13 cellular contexts compared by ENCODE assay signal in the genomic region with DNA sequence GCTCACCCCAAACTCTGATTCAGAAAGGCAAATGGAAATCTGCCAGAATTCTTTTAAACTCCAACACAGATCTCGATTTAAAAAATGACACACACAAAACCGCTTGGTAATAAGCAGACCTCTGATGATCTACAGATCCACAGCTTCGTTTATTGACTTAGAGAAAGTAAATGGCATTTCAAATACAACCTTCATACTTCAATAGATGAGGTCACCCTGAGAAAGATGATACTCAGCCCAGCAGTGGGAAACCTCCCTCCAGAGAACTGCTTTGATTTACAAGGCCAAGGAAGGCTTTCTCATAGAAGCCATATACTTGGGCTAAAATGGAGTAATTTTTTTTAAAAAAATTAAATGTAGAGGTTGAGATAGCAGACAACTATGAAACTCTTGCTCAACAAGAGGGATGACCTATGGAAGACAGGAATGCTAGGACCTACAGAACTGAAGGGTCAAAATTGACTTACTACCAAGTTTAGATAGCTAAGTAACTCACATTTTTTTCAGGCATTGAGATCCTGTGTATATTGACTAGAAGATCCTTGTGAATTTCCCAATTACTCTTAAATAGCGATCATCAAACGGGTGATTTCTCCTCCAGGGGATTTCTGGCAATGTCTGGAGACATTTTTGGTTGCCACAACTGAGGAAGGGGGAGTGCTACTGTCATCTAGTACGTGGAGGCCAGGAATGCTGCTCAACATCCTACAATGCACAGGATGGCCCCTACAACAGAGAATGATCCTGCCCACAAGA.
DNase-seq lines count a peak whose midpoint lies in the region; ATAC-seq, FAIRE-seq and TF ChIP-seq lines count a peak whose summit lies in the region.
"Had no signal": no experiment of that assay in that cellular context is flagged by ENCODE, and none has a peak within 500 bp of the region (broad histone marks: within the 10 kb centered on the region; RNA-seq: fewer than 3 reads in every experiment).

No MANE protein-coding gene starts in this region.

- no peak overlapping the region for H3K4me3 Mint-ChIP-seq in endothelial cell (ENCODE audit: unreplicated experiment)

- DNase-seq in A172 (ENCODE audit: low spot score): peak; percentile 64
- peak; percentile 90 for DNase-seq in GM23248
- DNase-seq in SHP77 treated with DMSO at 0.1 percent for 48 hours (lab: John Stamatoyannopoulos, UW): peak; percentile 10
- peak; percentile 59 for DNase-seq in fibroblast of the conjunctiva (ENCODE audit: low read depth)
- DNase-seq in frontal cortex (ENCODE audit: low spot score in 2 of 2): no peak
- no peak for DNase-seq in endothelial cell (ENCODE audit: low spot score)
- no peak for DNase-seq in cerebellum (ENCODE audit: low spot score)
- DNase-seq: activated T-cell treated with anti-CD3 and anti-CD28 coated beads for 4 hours; midbrain; stimulated activated CD4-positive, alpha-beta T cell treated with anti-CD3 and anti-CD28 coated beads, Interleukin-2, amount 100 ng/mL, for 24 hours; upper lobe of right lung had no signal

- H3K27me3 Mint-ChIP-seq in endothelial cell (ENCODE audit: unreplicated experiment): peaks cover 5% of the 10 kb centered on the region

- H4K20me1 ChIP-seq in GM23248 (ENCODE audit: insufficient read depth): no peaks in the 10 kb centered on the region

- ATAC-seq in GM19452 (IDR thresholded peaks at IDR 0.05; ENCODE audit: unreplicated experiment): no peak

- peaks cover 38% of the 10 kb centered on the region for H3K4me1 Mint-ChIP-seq in endothelial cell (ENCODE audit: unreplicated experiment)

- peaks cover 100% of the 10 kb centered on the region for H3F3A ChIP-seq in GM23248 (ENCODE audit: insufficient read depth)

- H3K4me1 ChIP-seq in GM23248 (ENCODE audit: insufficient read depth): peaks cover 78% of the 10 kb centered on the region

- no peaks in the 10 kb centered on the region for H3K27me3 ChIP-seq in GM23248 (replicated peaks; ENCODE audit: insufficient read depth)
- H3K27me3 ChIP-seq: upper lobe of right lung had no signal

- no peak for TF ChIP-seq CTCF in endothelial cell (IDR thresholded peaks at IDR 0.05; ENCODE audit: unreplicated experiment)

- peaks cover 30% of the 10 kb centered on the region for H3K36me3 ChIP-seq in GM23248 (ENCODE audit: low read depth)

- WGBS in GM23248 (ENCODE audit: low coverage in 1 of 2, low lambda C conversion rate in 2 of 2, missing lambda C conversion rate in 2 of 2), 2 experiments: 21 to 22% methylated on average over 6 of the region's 6 CpGs

- H3K27ac ChIP-seq in GM23248: peak overlapping the region; percentile 100
- H3K27ac ChIP-seq: upper lobe of right lung had no signal

- H3K9me2 ChIP-seq in GM23248 (ENCODE audit: insufficient read depth): no peaks in the 10 kb centered on the region

- peak overlapping the region; percentile 57 for H3K4me2 ChIP-seq in GM23248 (ENCODE audit: unreplicated experiment)

- H3K36me3 Mint-ChIP-seq in endothelial cell (ENCODE audit: low read depth, unreplicated experiment): peaks cover 18% of the 10 kb centered on the region

- peak overlapping the region; percentile 16; the same call in 1 of the 2 replicates for H3K4me3 ChIP-seq in GM23248
- H3K4me3 ChIP-seq: upper lobe of right lung had no signal

- H3K9ac ChIP-seq in GM23248: peak overlapping the region; percentile 66

- H3K9me3 Mint-ChIP-seq in endothelial cell (ENCODE audit: unreplicated experiment): no peaks in the 10 kb centered on the region

- H2AFZ ChIP-seq in GM23248: no peak overlapping the region

- H3K9me3 ChIP-seq in GM23248 (ENCODE audit: low read depth): no peaks in the 10 kb centered on the region
- H3K9me3 ChIP-seq: upper lobe of right lung had no signal

- H3K27ac Mint-ChIP-seq in endothelial cell (ENCODE audit: unreplicated experiment): no peak overlapping the region

- FAIRE-seq in frontal cortex (lab: Jason Lieb, UNC): no peak
- FAIRE-seq: endometrium had no signal

- in situ Hi-C loops in GM23248 (cut with MboI): no loop called here

- peaks cover 56% of the 10 kb centered on the region for H3K79me2 ChIP-seq in GM23248 (ENCODE audit: insufficient read depth)

Comparison
In these comparisons a context has a peak if more than half of its experiments do, and no peak if none do; other contexts are left out.
1. DNase-seq: peak in A172 (single experiment), GM23248 (single experiment), SHP77 treated with DMSO at 0.1 percent for 48 hours (single experiment) and fibroblast of the conjunctiva (single experiment); none in frontal cortex (0 of 2), endothelial cell (single experiment) and cerebellum (single experiment).